ENCODE assay signal across 12 cellular contexts in genomic region chr12:3527181-3527580, GRCh38.
DNase-seq lines count a peak whose midpoint lies in the region; ATAC-seq and TF ChIP-seq lines count a peak whose summit lies in the region.
"Had no signal": no experiment of that assay in that cellular context is flagged by ENCODE, and none has a peak within 500 bp of the region (broad histone marks: within the 10 kb centered on the region; RNA-seq: fewer than 3 reads in every experiment).

No MANE protein-coding gene starts in this region.

- H3K4me3 ChIP-seq in astrocyte of the spinal cord (ENCODE audit: low read depth, low read length), result no peak overlapping the region
- H3K4me3 ChIP-seq: skin epidermis had no signal

- DNase-seq in DMS53 treated with DMSO at 0.1 percent for 48 hours (lab: John Stamatoyannopoulos, UW; ENCODE audit: unreplicated experiment) (peak; percentile 90), LoVo (ENCODE audit: low spot score) (peak; percentile 23), astrocyte of the spinal cord (ENCODE audit: low read depth, low spot score) (peak; percentile 66), foreskin melanocyte (peak; percentile 1), activated gamma-delta T cell treated with Interleukin-2 at 50 U/mL for 16 hours (no peak), NCI-H187 (lab: John Stamatoyannopoulos, UW) (no peak)
- DNase-seq in activated CD4-positive, alpha-beta T cell treated with anti-CD3 and anti-CD28 coated beads, Interleukin-2, amount 50 U/mL, for 1 hour, result no peak
- DNase-seq: MM.1S; NCI-H2227 treated with DMSO at 0.1 percent for 48 hours; stimulated activated naive CD8-positive, alpha-beta T cell treated with anti-CD3 and anti-CD28 coated beads, Interleukin-15, amount 100 ng/mL, for 72 hours had no signal

- no peak for TF ChIP-seq CTCF in astrocyte of the spinal cord (IDR thresholded peaks at IDR 0.05; ENCODE audit: low read depth, low read length)

- ATAC-seq in HG02884 (IDR thresholded peaks at IDR 0.05; ENCODE audit: unreplicated experiment), result no peak
- ATAC-seq: stimulated activated naive CD8-positive, alpha-beta T cell treated with anti-CD3 and anti-CD28 coated beads, Interleukin-15, amount 100 ng/mL, for 72 hours had no signal

- in situ Hi-C loops in astrocyte of the spinal cord (cut with HindIII; ENCODE audit: low sequenced_read_pairs), result no loop called here

Comparison
In these comparisons a context has a peak if more than half of its experiments do, and no peak if none do; other contexts are left out.
1. DNase-seq: peak in DMS53 treated with DMSO at 0.1 percent for 48 hours (single experiment), LoVo (single experiment), astrocyte of the spinal cord (single experiment) and foreskin melanocyte (single experiment); none in activated gamma-delta T cell treated with Interleukin-2 at 50 U/mL for 16 hours (single experiment), NCI-H187 (0 of 2) and activated CD4-positive, alpha-beta T cell treated with anti-CD3 and anti-CD28 coated beads, Interleukin-2, amount 50 U/mL, for 1 hour (single experiment).